ENCODE assay signal across 10 cellular contexts in genomic region chr7:98922392-98923107, GRCh38. TPM values are rescaled to one million over a fixed set of nuclear protein-coding genes. Genes with fewer than 3 reads are reported as not detected.
DNase-seq lines count a peak whose midpoint lies in the region; ATAC-seq and TF ChIP-seq lines count a peak whose summit lies in the region.
"Had no signal": no experiment of that assay in that cellular context is flagged by ENCODE, and none has a peak within 500 bp of the region (broad histone marks: within the 10 kb centered on the region; RNA-seq: fewer than 3 reads in every experiment).

No MANE protein-coding gene starts in this region.

- DNase-seq in NCI-H2029 treated with DMSO at 0.1 percent for 48 hours (lab: John Stamatoyannopoulos, UW), result peak; percentile 97
- DNase-seq in choroid plexus epithelial cell (ENCODE audit: low read depth), result peak; percentile 97
- DNase-seq in mucosa of gallbladder (ENCODE audit: low spot score), result peak; percentile 36
- no peak for DNase-seq in retina
- no peak for DNase-seq in COR-L47 (lab: John Stamatoyannopoulos, UW)

- ATAC-seq in SK-N-SH treated with all-trans-retinoic acid at 6 μM for 48 hours (no peak), GM21576 (IDR thresholded peaks at IDR 0.05; ENCODE audit: unreplicated experiment) (no peak)

- peak overlapping the region; percentile 46 for H3K27ac ChIP-seq in C4-2B
- H3K27ac ChIP-seq: parathyroid adenoma had no signal

- H3K4me3 ChIP-seq in choroid plexus epithelial cell (ENCODE audit: low read depth, low read length), result no peak overlapping the region
- H3K4me3 ChIP-seq: gastrocnemius medialis had no signal

- TF ChIP-seq CTCF in C4-2B (conservative IDR thresholded peaks at IDR 0.05) (peak; percentile 73), choroid plexus epithelial cell (conservative IDR thresholded peaks at IDR 0.05; ENCODE audit: low read depth, low read length) (peak; percentile 19)

TF ChIP-seq in SK-N-SH treated with all-trans-retinoic acid at 6 μM for 48 hours, 23 proteins besides CTCF, POLR2A, EP300 and RAD21:
- TF ChIP-seq BACH2 (CRISPR knock-in tag; IDR thresholded peaks at IDR 0.05; ENCODE audit: borderline replicate concordance) (no peak), ZFP3 (CRISPR knock-in tag; IDR thresholded peaks at IDR 0.05) (no peak), TOX (CRISPR knock-in tag; IDR thresholded peaks at IDR 0.05; ENCODE audit: borderline replicate concordance) (no peak), ZC3H10 (CRISPR knock-in tag; IDR thresholded peaks at IDR 0.05) (no peak), SNAI2 (CRISPR knock-in tag; IDR thresholded peaks at IDR 0.05) (no peak), OSR1 (CRISPR knock-in tag; IDR thresholded peaks at IDR 0.05) (no peak)

RNA-seq across cellular contexts. Expression of gene TRRAP, which starts 44.2 kb away (rescaled TPM):
- total RNA-seq in mucosa of gallbladder, result 41.1 TPM

RNA-seq across cellular contexts. Expression of gene TMEM130, which starts 52.7 kb away (rescaled TPM):
- total RNA-seq in mucosa of gallbladder, result 0.26 TPM
- total RNA-seq: gastrocnemius medialis had no signal

Comparison
In these comparisons a context has a peak if more than half of its experiments do, and no peak if none do; other contexts are left out.
1. DNase-seq: peak in NCI-H2029 treated with DMSO at 0.1 percent for 48 hours (single experiment), choroid plexus epithelial cell (single experiment) and mucosa of gallbladder (single experiment); none in retina (single experiment) and COR-L47 (single experiment).